7 cellular contexts compared by ENCODE assay signal in genomic region chr9:18305167-18305806, GRCh38.
DNase-seq lines count a peak whose midpoint lies in the region; FAIRE-seq and TF ChIP-seq lines count a peak whose summit lies in the region.
"Not testable (repeated sequence)": the region's sequence is repeated elsewhere in the genome, so short reads cannot be mapped to it uniquely, and the experiment has no call there.

No MANE protein-coding gene starts in this region.

- H3K4me2 ChIP-seq in H1 (ENCODE audit: insufficient read depth in 1 of 2, low read depth in 2 of 2, low read length in 2 of 2), result peak overlapping the region; percentile 31 to 32; a peak in 2 of 4 replicates
- H3K4me2 ChIP-seq in mesendoderm (ENCODE audit: low read length); trophoblast cell (ENCODE audit: low read length): not testable (repeated sequence)

- peak overlapping the region; percentile 39; the same call in 1 of the 2 replicates for H2BK5ac ChIP-seq in H1 (ENCODE audit: low read depth, low read length)
- not testable (repeated sequence) for H2BK5ac ChIP-seq in mesendoderm (ENCODE audit: low read length); trophoblast cell (ENCODE audit: low read depth, low read length, poor library complexity)

- H2AK5ac ChIP-seq in H1 (ENCODE audit: low read depth, low read length); mesendoderm (ENCODE audit: low read length); trophoblast cell (ENCODE audit: low read length): not testable (repeated sequence)

- H3K9ac ChIP-seq in HUES64 (ENCODE audit: low read depth, low read length); mesendoderm (ENCODE audit: low read length); trophoblast cell (ENCODE audit: low read length): not testable (repeated sequence)
- 0 out of 7 replicates have a peak overlapping the region, but pooled peaks of 1 of the 4 experiments have one; percentile 1 for H3K9ac ChIP-seq in H1 (replicated peaks in 1 of 4; ENCODE audit: extremely low read depth in 1 of 4, low read depth in 3 of 4, low read length in 3 of 4)

- H3K14ac ChIP-seq in H1 (ENCODE audit: insufficient read length); trophoblast cell (ENCODE audit: low read length): not testable (repeated sequence)

- TF ChIP-seq EP300 in H1 (IDR thresholded peaks at IDR 0.05; ENCODE audit: borderline replicate concordance in 1 of 2, low read depth in 2 of 2, low read length in 2 of 2), result not testable (repeated sequence)

- WGBS in HUES64, result 66% methylated on average over 10 of the region's 10 CpGs
- WGBS in H1 (ENCODE audit: extremely low coverage in 1 of 2, insufficient coverage in 1 of 2, insufficient read length in 1 of 2, insufficient replicate concordance in 2 of 2, low coverage in 1 of 2, low lambda C conversion rate in 2 of 2, missing lambda C conversion rate in 1 of 2), 2 experiments, result 80% methylated on average over 10 of the region's 10 CpGs; no CpG with 5 or more reads in 1 of the 2 experiments
- no CpG with 5 or more reads among the region's 10 CpGs for WGBS in mesendoderm (ENCODE audit: extremely low coverage, insufficient coverage, low lambda C conversion rate)
- WGBS in trophoblast cell (ENCODE audit: extremely low coverage, insufficient coverage, insufficient read length), result no CpG with 5 or more reads among the region's 10 CpGs

- H2BK120ac ChIP-seq in H1 (replicated peaks; ENCODE audit: low read depth, low read length), result peak overlapping the region; percentile 78
- not testable (repeated sequence) for H2BK120ac ChIP-seq in mesendoderm (ENCODE audit: low read depth, low read length); trophoblast cell (ENCODE audit: insufficient read depth, low read length, poor library complexity)

- not testable (repeated sequence) for H3K23ac ChIP-seq in H1 (ENCODE audit: insufficient read length); mesendoderm (ENCODE audit: low read length); trophoblast cell (ENCODE audit: low read length)

- DNase-seq in DMS53 (lab: John Stamatoyannopoulos, UW) (peak; percentile 60), NCI-H2107 (lab: John Stamatoyannopoulos, UW) (peak; percentile 13), H1 (ENCODE audit: low read depth in 1 of 2, low spot score in 2 of 2) (peak in 1 of 2 experiments; percentile 53), mesendoderm (peak; percentile 26)
- DNase-seq in SJCRH30, trophoblast cell: not testable (repeated sequence)

- H3K27me3 ChIP-seq in HUES64 (ENCODE audit: insufficient read depth, low read length); SJCRH30; H1 (replicated peaks in 1 of 4; ENCODE audit: control insufficient read depth in 3 of 4, extremely low read depth in 1 of 4, insufficient read depth in 3 of 4, low read length in 3 of 4); mesendoderm (ENCODE audit: insufficient read depth, low read length, poor library complexity); trophoblast cell (ENCODE audit: insufficient read depth, low read length): not testable (repeated sequence)

- not testable (repeated sequence) for H3K79me2 ChIP-seq in H1 (ENCODE audit: control insufficient read depth in 1 of 2, insufficient read depth in 2 of 2, low read length in 2 of 2); mesendoderm (ENCODE audit: control insufficient read depth, insufficient read depth, low read length); trophoblast cell (ENCODE audit: control insufficient read depth, insufficient read depth, low read length, poor library complexity)

- not testable (repeated sequence) for H3K18ac ChIP-seq in H1 (ENCODE audit: extremely low read depth, low read length); mesendoderm (ENCODE audit: low read length); trophoblast cell (ENCODE audit: low read length)

- not testable (repeated sequence) for H4K20me1 ChIP-seq in H1 (replicated peaks in 1 of 2; ENCODE audit: control insufficient read depth in 1 of 2, insufficient read depth in 2 of 2, low read length in 2 of 2)

- TF ChIP-seq POLR2A in H1 (IDR thresholded peaks at IDR 0.05; ENCODE audit: control extremely low read depth in 1 of 2, low read depth in 2 of 2, low read length in 2 of 2), result not testable (repeated sequence)

- H2BK20ac ChIP-seq in H1 (ENCODE audit: low read length), result not testable (repeated sequence)

- peak overlapping the region; percentile 87; the same call in 1 of the 2 replicates for H2BK12ac ChIP-seq in H1 (ENCODE audit: low read depth, low read length)
- H2BK12ac ChIP-seq in trophoblast cell (ENCODE audit: low read length), result not testable (repeated sequence)

- TF ChIP-seq RAD21 in H1 (IDR thresholded peaks at IDR 0.05 in 1 of 2, conservative IDR thresholded peaks at IDR 0.05 in 1 of 2; ENCODE audit: low read depth in 2 of 2, low read length in 2 of 2), result not testable (repeated sequence)

- FAIRE-seq in H1 (lab: Jason Lieb, UNC), result not testable (repeated sequence)

- not testable (repeated sequence) for H3K9me3 ChIP-seq in HUES64 (ENCODE audit: insufficient read depth, low read depth, low read length); SJCRH30 (replicated peaks); H1 (ENCODE audit: insufficient read depth in 2 of 2, low read depth in 1 of 2, low read length in 1 of 2); trophoblast cell (ENCODE audit: insufficient read depth, low read depth, low read length)

- not testable (repeated sequence) for TF ChIP-seq CTCF in H1 (IDR thresholded peaks at IDR 0.05; ENCODE audit: control extremely low read depth in 1 of 3, insufficient read depth in 1 of 3, low read depth in 1 of 3, low read length in 3 of 3)

- peaks cover 12% of the 10 kb centered on the region for H3K4me1 ChIP-seq in HUES64 (ENCODE audit: insufficient read depth, low read length)
- H3K4me1 ChIP-seq in SJCRH30; H1 (replicated peaks in 1 of 4; ENCODE audit: control insufficient read depth in 3 of 4, insufficient read depth in 4 of 4, low read length in 3 of 4); mesendoderm (ENCODE audit: control insufficient read depth, low read depth, low read length); trophoblast cell (ENCODE audit: control insufficient read depth in 1 of 2, insufficient read depth in 2 of 2, low read length in 2 of 2): not testable (repeated sequence)

- not testable (repeated sequence) for H3K23me2 ChIP-seq in H1 (ENCODE audit: low read depth, low read length)

- H3K36me3 ChIP-seq in HUES64 (ENCODE audit: insufficient read depth, low read length); SJCRH30; H1 (ENCODE audit: control insufficient read depth in 2 of 4, insufficient read depth in 4 of 4, low read length in 3 of 4); mesendoderm (ENCODE audit: control insufficient read depth, insufficient read depth, low read length); trophoblast cell (ENCODE audit: control insufficient read depth in 1 of 2, insufficient read depth in 2 of 2, low read length in 2 of 2): not testable (repeated sequence)

- H3K4me3 ChIP-seq in HUES64 (ENCODE audit: low read length); H1 (ENCODE audit: extremely low read depth in 1 of 4, insufficient read depth in 2 of 4, low read depth in 3 of 4, low read length in 4 of 4); mesendoderm (ENCODE audit: low read length); trophoblast cell (ENCODE audit: low read depth, low read length): not testable (repeated sequence)
- H3K4me3 ChIP-seq in SJCRH30, result peak overlapping the region; percentile 28

- H3K79me1 ChIP-seq in H1 (ENCODE audit: low read depth, low read length); mesendoderm (ENCODE audit: low read length); trophoblast cell (ENCODE audit: low read length): not testable (repeated sequence)

- H3K4ac ChIP-seq in H1 (replicated peaks; ENCODE audit: insufficient read length, low read depth, low read length); mesendoderm (ENCODE audit: low read depth, low read length); trophoblast cell (ENCODE audit: low read depth, low read length): not testable (repeated sequence)

- H4K5ac ChIP-seq in H1 (ENCODE audit: insufficient read length, low read depth, low read length), result peak overlapping the region; percentile 36
- H4K5ac ChIP-seq in mesendoderm (ENCODE audit: low read length), result not testable (repeated sequence)

- POLR2A ChIA-PET in H1 (lab: Charles Lee; ENCODE audit: partially characterized antibody), result not testable (repeated sequence)

- H3K56ac ChIP-seq in H1 (replicated peaks; ENCODE audit: insufficient read length, low read depth, low read length), result not testable (repeated sequence)
- peak overlapping the region; percentile 64 for H3K56ac ChIP-seq in mesendoderm (ENCODE audit: low read length)

- 0 out of 2 replicates have a peak overlapping the region, but pooled peaks have one; percentile 6 for H3K27ac ChIP-seq in HUES64 (ENCODE audit: low read depth, low read length)
- H3K27ac ChIP-seq in SJCRH30; mesendoderm (ENCODE audit: low read depth, low read length); trophoblast cell (ENCODE audit: low read depth, low read length): not testable (repeated sequence)
- peak overlapping the region; percentile 38; the same call in 1 of the 2 replicates for H3K27ac ChIP-seq in H1 (ENCODE audit: low read depth, low read length)

- CTCF ChIA-PET in H1 (lab: Charles Lee; ENCODE audit: partially characterized antibody), result interaction anchor here (0.8 to 1.7 kb wide), 4 partner anchors 50 to 137 kb away, joined by 3 to 4 read pairs (median 4); no protein-coding TSS in a partner anchor

- peak overlapping the region; percentile 97 for H2AFZ ChIP-seq in H1 (ENCODE audit: low read length)
- not testable (repeated sequence) for H2AFZ ChIP-seq in trophoblast cell (ENCODE audit: insufficient read depth, low read length, poor library complexity)

- not testable (repeated sequence) for H4K12ac ChIP-seq in trophoblast cell (ENCODE audit: low read depth, low read length)

- H4K8ac ChIP-seq in H1 (ENCODE audit: extremely low read depth, insufficient read depth, low read length) (peak overlapping the region; percentile 68; the same call in 1 of the 2 replicates), trophoblast cell (ENCODE audit: low read depth, low read length) (peak overlapping the region; percentile 56)
- not testable (repeated sequence) for H4K8ac ChIP-seq in mesendoderm (ENCODE audit: low read depth, low read length)

- not testable (repeated sequence) for H4K91ac ChIP-seq in H1 (replicated peaks; ENCODE audit: insufficient read length, low read length); trophoblast cell (ENCODE audit: low read depth, low read length)

- H2BK15ac ChIP-seq in H1 (ENCODE audit: low read length); mesendoderm (replicated peaks; ENCODE audit: low read depth): not testable (repeated sequence)
